ENCODE assay signal across 8 cellular contexts in the genomic region with DNA sequence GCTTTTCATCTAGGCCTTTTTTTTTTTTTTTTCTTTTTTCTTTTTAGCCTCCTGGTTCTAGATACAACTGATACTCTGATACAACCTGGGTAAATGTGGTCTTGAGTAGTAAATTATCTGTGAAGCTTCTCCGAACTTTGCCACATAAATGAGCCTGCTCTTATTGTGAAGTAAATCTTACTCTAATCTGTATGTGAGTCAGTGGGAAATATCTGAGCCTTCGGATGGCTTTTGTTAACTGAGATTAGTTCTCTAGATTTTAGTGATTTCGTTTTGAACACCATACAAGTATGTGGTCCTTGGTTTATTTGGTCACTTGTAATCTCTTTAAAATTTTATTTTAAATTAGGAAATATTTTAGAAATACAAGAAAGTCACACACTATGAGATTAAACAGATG. TPM values are rescaled to one million over a fixed set of nuclear protein-coding genes. Genes with fewer than 3 reads are reported as not detected.
DNase-seq lines count a peak whose midpoint lies in the region; TF ChIP-seq lines count a peak whose summit lies in the region.
"Not testable (repeated sequence)": the region's sequence is repeated elsewhere in the genome, so short reads cannot be mapped to it uniquely, and the experiment has no call there.

No MANE protein-coding gene starts in this region.

- POLR2A ChIA-PET in HEK293 (lab: Yijun Ruan, JAX): not testable (repeated sequence)

- CTCF ChIA-PET in HEK293 (lab: Yijun Ruan, JAX): not testable (repeated sequence)

- not testable (repeated sequence) for H3K36me3 Mint-ChIP-seq in osteocyte (ENCODE audit: unreplicated experiment)

- peak overlapping the region; percentile 31 for H3K27ac Mint-ChIP-seq in osteocyte (ENCODE audit: unreplicated experiment)

- H3K9me3 Mint-ChIP-seq in osteocyte (ENCODE audit: unreplicated experiment): not testable (repeated sequence)

- not testable (repeated sequence) for TF ChIP-seq POLR2A in uterus (IDR thresholded peaks at IDR 0.05)

- not testable (repeated sequence) for H3K36me3 ChIP-seq in HEK293 (ENCODE audit: control insufficient read depth in 2 of 2, insufficient read depth in 1 of 2, low read length in 2 of 2); adipocyte (ENCODE audit: control insufficient read depth, insufficient read depth, low read length, severe bottlenecking); uterus

- intact Hi-C loops in uterus (cut with DNase I; ENCODE audit: low total_unique reads): not testable (repeated sequence)

- not testable (repeated sequence) for H3K4me3 ChIP-seq in AG09309 (ENCODE audit: control insufficient read depth, low read depth, low read length); HEK293 (ENCODE audit: low read depth, low read length); cardiac fibroblast (replicated peaks in 1 of 2; ENCODE audit: low read depth in 2 of 2, low read length in 2 of 2); fibroblast of pulmonary artery (replicated peaks; ENCODE audit: low read depth, low read length); uterus
- H3K4me3 ChIP-seq in adipocyte (ENCODE audit: low read length): peak overlapping the region; percentile 58

- peak; percentile 7 for DNase-seq in AG09309 (ENCODE audit: low read depth)
- peak; percentile 43 for DNase-seq in adipocyte (ENCODE audit: low read depth)
- peak; percentile 3 to 14 for DNase-seq in cardiac fibroblast (ENCODE audit: low read depth in 2 of 2)
- DNase-seq in fibroblast of pulmonary artery (ENCODE audit: low read depth): peak; percentile 17
- DNase-seq in iris pigment epithelial cell (ENCODE audit: low read depth): peak; percentile 37
- not testable (repeated sequence) for DNase-seq in osteocyte (ENCODE audit: extremely low spot score, unreplicated experiment); uterus

- not testable (repeated sequence) for H3K27me3 ChIP-seq in adipocyte (replicated peaks; ENCODE audit: control insufficient read depth, insufficient read depth, low read length); uterus

- H3K27ac ChIP-seq in HEK293 (ENCODE audit: extremely low read depth, low read depth, low read length): not testable (repeated sequence)
- peak overlapping the region; percentile 14 to 45 for H3K27ac ChIP-seq in uterus

- not testable (repeated sequence) for H3K4me1 Mint-ChIP-seq in osteocyte (ENCODE audit: unreplicated experiment)

- H3K27me3 Mint-ChIP-seq in osteocyte (ENCODE audit: unreplicated experiment): not testable (repeated sequence)

- not testable (repeated sequence) for H3K4me3 Mint-ChIP-seq in osteocyte (ENCODE audit: unreplicated experiment)

- H3K9ac ChIP-seq in adipocyte (ENCODE audit: low read length): peak overlapping the region; percentile 63

- H3K9me3 ChIP-seq in HEK293 (ENCODE audit: control insufficient read depth, insufficient read depth, low read depth, low read length); adipocyte (ENCODE audit: control insufficient read depth, low read length); uterus: not testable (repeated sequence)

- not testable (repeated sequence) for H3K4me1 ChIP-seq in HEK293 (ENCODE audit: control insufficient read depth, insufficient read depth, low read length); adipocyte (ENCODE audit: control insufficient read depth, insufficient read depth, low read length); uterus

- not testable (repeated sequence) for TF ChIP-seq CTCF in AG09309 (IDR thresholded peaks at IDR 0.05; ENCODE audit: control insufficient read depth, insufficient read depth, low read depth, low read length, missing control alignments); HEK293 (tag by site-specific recombination; IDR thresholded peaks at IDR 0.05); cardiac fibroblast (IDR thresholded peaks at IDR 0.05; ENCODE audit: low read depth, low read length); fibroblast of pulmonary artery (IDR thresholded peaks at IDR 0.05; ENCODE audit: low read length, missing control alignments); osteocyte (IDR thresholded peaks at IDR 0.05); uterus (IDR thresholded peaks at IDR 0.05)

TF ChIP-seq in HEK293, 187 proteins besides CTCF, POLR2A, EP300 and RAD21:
- peak; percentile 91 for TF ChIP-seq MYNN (tag by site-specific recombination; IDR thresholded peaks at IDR 0.05; ENCODE audit: borderline replicate concordance)

RNA-seq across cellular contexts. Expression of a gene that starts 8.2 kb away (rescaled TPM):
- 130 and 139 TPM in 2 replicates for total RNA-seq in osteocyte
- total RNA-seq in uterus: 100 to 1,000 TPM in 3 of 4 donors, 10 to 100 TPM in 1; 77.6 to 161 (median 131) TPM
